ENCODE assay signal across 11 cellular contexts in genomic region chrX:106397788-106398538, GRCh38.
DNase-seq lines count a peak whose midpoint lies in the region; ATAC-seq and TF ChIP-seq lines count a peak whose summit lies in the region.
"Had no signal": no experiment of that assay in that cellular context is flagged by ENCODE, and none has a peak within 500 bp of the region (broad histone marks: within the 10 kb centered on the region; RNA-seq: fewer than 3 reads in every experiment).

No MANE protein-coding gene starts in this region.

- H3K27ac Mint-ChIP-seq in GM23338, result no peak overlapping the region
- H3K27ac Mint-ChIP-seq in chondrocyte (ENCODE audit: unreplicated experiment), result no peak overlapping the region
- H3K27ac Mint-ChIP-seq in nephron, result no peak overlapping the region
- H3K27ac Mint-ChIP-seq: activated CD4-positive, alpha-beta T cell treated with anti-CD3 and anti-CD28 coated beads for 36 hours had no signal

- DNase-seq in GM23338 (ENCODE audit: low spot score), result peak; percentile 21
- peak; percentile 11 for DNase-seq in NCI-H1105 (lab: John Stamatoyannopoulos, UW)
- no peak for DNase-seq in chondrocyte (ENCODE audit: low spot score)
- no peak for DNase-seq in upper lobe of left lung
- DNase-seq: activated CD4-positive, alpha-beta T cell treated with anti-CD3 and anti-CD28 coated beads for 36 hours; activated naive CD4-positive, alpha-beta T cell treated with anti-CD3 and anti-CD28 coated beads, Interleukin-2, amount 50 U/mL, for 16 hours had no signal

- H3F3A ChIP-seq in GM23338 (replicated peaks; ENCODE audit: low read depth), result no peaks in the 10 kb centered on the region

- no peaks in the 10 kb centered on the region for H3K4me1 Mint-ChIP-seq in GM23338
- H3K4me1 Mint-ChIP-seq in chondrocyte (ENCODE audit: low read depth), result no peaks in the 10 kb centered on the region
- H3K4me1 Mint-ChIP-seq in nephron, result no peaks in the 10 kb centered on the region
- H3K4me1 Mint-ChIP-seq: activated CD4-positive, alpha-beta T cell treated with anti-CD3 and anti-CD28 coated beads for 36 hours had no signal

- ATAC-seq in GM23338 (peak; percentile 55; the same call in 2 of the 3 replicates), HG03457 (IDR thresholded peaks at IDR 0.05; ENCODE audit: unreplicated experiment) (no peak), HG03432 (IDR thresholded peaks at IDR 0.05; ENCODE audit: unreplicated experiment) (no peak), HG03175 (IDR thresholded peaks at IDR 0.05; ENCODE audit: unreplicated experiment) (no peak), upper lobe of left lung (ENCODE audit: low FRiP score in 2 of 2) (no peak)
- ATAC-seq: activated CD4-positive, alpha-beta T cell treated with anti-CD3 and anti-CD28 coated beads for 36 hours had no signal

- H3K9me3 ChIP-seq in upper lobe of left lung, result no peaks in the 10 kb centered on the region

- H4K20me1 ChIP-seq in GM23338 (replicated peaks; ENCODE audit: insufficient read depth), result no peaks in the 10 kb centered on the region

- H3K36me3 Mint-ChIP-seq in GM23338 (ENCODE audit: low read depth) (no peaks in the 10 kb centered on the region), chondrocyte (ENCODE audit: low read depth) (no peaks in the 10 kb centered on the region), nephron (ENCODE audit: low read depth) (no peaks in the 10 kb centered on the region)

- H3K4me1 ChIP-seq in GM23338 (ENCODE audit: insufficient read depth), result no peaks in the 10 kb centered on the region
- H3K4me1 ChIP-seq in upper lobe of left lung, result no peaks in the 10 kb centered on the region

- no peak overlapping the region for H3K27ac ChIP-seq in GM23338 (ENCODE audit: low read depth)
- no peak overlapping the region for H3K27ac ChIP-seq in upper lobe of left lung

- H3K27me3 Mint-ChIP-seq in GM23338 (ENCODE audit: insufficient read depth, low read depth, poor library complexity), result peaks cover under 1% of the 10 kb centered on the region
- no peaks in the 10 kb centered on the region for H3K27me3 Mint-ChIP-seq in chondrocyte (ENCODE audit: low read depth)
- no peaks in the 10 kb centered on the region for H3K27me3 Mint-ChIP-seq in nephron (ENCODE audit: low read depth)
- H3K27me3 Mint-ChIP-seq: activated CD4-positive, alpha-beta T cell treated with anti-CD3 and anti-CD28 coated beads for 36 hours had no signal

- no peak overlapping the region for H3K4me2 ChIP-seq in GM23338

- H3K4me3 ChIP-seq in GM23338, result no peak overlapping the region
- H3K4me3 ChIP-seq in upper lobe of left lung, result no peak overlapping the region
- H3K4me3 ChIP-seq: lung had no signal

- TF ChIP-seq EP300 in upper lobe of left lung (IDR thresholded peaks at IDR 0.05), result no peak

- no peaks in the 10 kb centered on the region for H3K9me2 ChIP-seq in GM23338 (ENCODE audit: insufficient read depth)

- peaks cover 6% of the 10 kb centered on the region; the same call in 1 of the 3 replicates for H3K9me3 Mint-ChIP-seq in GM23338
- H3K9me3 Mint-ChIP-seq in chondrocyte (ENCODE audit: low read depth), result peaks cover 5% of the 10 kb centered on the region
- H3K9me3 Mint-ChIP-seq in nephron, result no peaks in the 10 kb centered on the region

- H3K36me3 ChIP-seq in GM23338 (ENCODE audit: insufficient read depth), result no peaks in the 10 kb centered on the region
- H3K36me3 ChIP-seq in upper lobe of left lung, result no peaks in the 10 kb centered on the region

- H3K79me2 ChIP-seq in GM23338 (replicated peaks; ENCODE audit: insufficient read depth), result no peaks in the 10 kb centered on the region

- H3K27me3 ChIP-seq in GM23338 (ENCODE audit: insufficient read depth) (no peaks in the 10 kb centered on the region), upper lobe of left lung (no peaks in the 10 kb centered on the region)

- no peak for TF ChIP-seq POLR2A in upper lobe of left lung (IDR thresholded peaks at IDR 0.05)

- H3K4me3 Mint-ChIP-seq in GM23338, result no peak overlapping the region
- no peak overlapping the region for H3K4me3 Mint-ChIP-seq in chondrocyte (ENCODE audit: unreplicated experiment)
- H3K4me3 Mint-ChIP-seq in nephron, result no peak overlapping the region
- H3K4me3 Mint-ChIP-seq: activated CD4-positive, alpha-beta T cell treated with anti-CD3 and anti-CD28 coated beads for 36 hours had no signal

- TF ChIP-seq CTCF in GM23338 (conservative IDR thresholded peaks at IDR 0.05; ENCODE audit: low read depth in 2 of 2) (peak; percentile 33 to 54; a peak in 3 of 4 replicates), chondrocyte (IDR thresholded peaks at IDR 0.05) (peak; percentile 72), nephron (IDR thresholded peaks at IDR 0.05; ENCODE audit: unreplicated experiment in 3 of 3) (peak in 2 of 3 experiments; percentile 20 to 35), upper lobe of left lung (IDR thresholded peaks at IDR 0.05) (no peak)

- H2AFZ ChIP-seq in GM23338, result no peak overlapping the region

TF ChIP-seq in GM23338, 12 proteins besides CTCF, POLR2A, EP300 and RAD21:
- TF ChIP-seq EZH2 (IDR thresholded peaks at IDR 0.05; ENCODE audit: low read depth, unreplicated experiment), result no peak
- TF ChIP-seq NANOG (IDR thresholded peaks at IDR 0.05; ENCODE audit: borderline replicate concordance), result no peak
- TF ChIP-seq ZNF462 (CRISPR knock-in tag; IDR thresholded peaks at IDR 0.05), result no peak
- no peak for TF ChIP-seq ZNF331 (CRISPR knock-in tag; IDR thresholded peaks at IDR 0.05; ENCODE audit: low read depth)
- no peak for TF ChIP-seq EZH2phosphoT487 (IDR thresholded peaks at IDR 0.05; ENCODE audit: unreplicated experiment)
- TF ChIP-seq STAT1 (IDR thresholded peaks at IDR 0.05; ENCODE audit: unreplicated experiment), result no peak
- no peak for TF ChIP-seq JUNB (IDR thresholded peaks at IDR 0.05; ENCODE audit: unreplicated experiment)
- TF ChIP-seq ETS1 (IDR thresholded peaks at IDR 0.05), result no peak

Comparison
In these comparisons a context has a peak if more than half of its experiments do, and no peak if none do; other contexts are left out.
1. DNase-seq: peak in GM23338 (single experiment) and NCI-H1105 (single experiment); none in chondrocyte (single experiment) and upper lobe of left lung (0 of 2).
2. CTCF ChIP-seq: peak in GM23338 (2 of 2), chondrocyte (single experiment) and nephron (2 of 3); none in upper lobe of left lung (0 of 6).